18 cellular contexts compared by ENCODE assay signal in the genomic region with DNA sequence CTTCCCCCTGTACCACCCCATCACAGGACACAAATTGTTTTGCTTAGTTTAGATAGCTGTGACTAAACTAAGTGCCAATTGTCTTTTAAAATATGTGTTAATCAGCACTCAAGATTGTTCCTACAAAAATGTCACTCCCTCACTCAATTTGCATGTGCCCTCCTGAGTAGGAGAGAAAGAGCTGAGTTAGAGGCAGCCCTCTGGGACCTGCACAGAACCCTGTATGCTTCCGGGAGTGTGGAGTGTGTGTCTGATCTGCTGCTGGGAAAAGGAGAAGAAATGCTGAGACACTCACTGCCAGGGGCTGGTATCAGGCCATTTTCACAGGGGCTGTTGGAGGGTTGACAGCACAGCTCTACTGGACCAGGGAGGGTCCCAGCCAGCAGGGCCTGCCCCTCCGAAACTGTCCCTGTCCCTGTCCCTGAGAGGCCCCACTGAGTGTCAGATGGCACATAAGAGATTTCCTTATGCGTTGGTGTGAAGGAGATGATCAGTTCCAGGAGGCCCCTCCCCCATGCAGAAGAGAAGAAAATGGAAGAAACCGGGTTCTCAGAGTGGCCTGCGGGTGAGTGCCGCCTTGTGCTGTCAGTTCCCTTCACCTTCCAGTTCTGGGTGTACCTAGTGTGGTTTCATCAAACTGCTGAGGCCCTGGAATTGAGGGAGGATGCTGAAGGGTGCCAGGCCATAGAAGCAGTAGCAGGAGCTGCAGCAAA.
"Had no signal": no experiment of that assay in that cellular context is flagged by ENCODE, and none has a peak within 500 bp of the region (broad histone marks: within the 10 kb centered on the region; RNA-seq: fewer than 3 reads in every experiment).

No MANE protein-coding gene starts in this region.

- H3K27ac ChIP-seq: gastrocnemius medialis, transverse colon had no signal

- H3K27me3 ChIP-seq: gastrocnemius medialis, transverse colon had no signal

- DNase-seq: activated naive CD8-positive, alpha-beta T cell treated with anti-CD3 and anti-CD28 coated beads, Interleukin-2, amount 10 ng/mL, durations not matched to agents 7 days and 5 days; dorsolateral prefrontal cortex; erythroblast; gastrocnemius medialis; mammary epithelial cell; natural killer cell; occipital lobe; right cardiac atrium; stimulated activated CD4-positive, alpha-beta T cell treated with anti-CD3 and anti-CD28 coated beads, Interleukin-4, amount 100 ng/mL, for 4 hours; stimulated activated CD8-positive, alpha-beta memory T cell treated with anti-CD3 and anti-CD28 coated beads, Interleukin-4, amount 100 ng/mL, for 48 hours; stimulated activated naive CD4-positive, alpha-beta T cell treated with Interleukin-2 at 50 U/mL for 16 hours; transverse colon had no signal

- ATAC-seq: activated CD4-positive, CD25-positive, alpha-beta regulatory T cell treated with anti-CD3 and anti-CD28 coated beads, Interleukin-2, amount 50 U/mL, for 24 hours; gastrocnemius medialis; left lobe of liver; natural killer cell; right cardiac atrium had no signal

- H3K36me3 ChIP-seq: gastrocnemius medialis, transverse colon had no signal

- H3K36me3 Mint-ChIP-seq: activated naive CD8-positive, alpha-beta T cell treated with anti-CD3 and anti-CD28 coated beads, Interleukin-2, amount 10 ng/mL, durations not matched to agents 7 days and 5 days; natural killer cell had no signal

- H3K9me3 Mint-ChIP-seq: activated naive CD8-positive, alpha-beta T cell treated with anti-CD3 and anti-CD28 coated beads, Interleukin-2, amount 10 ng/mL, durations not matched to agents 7 days and 5 days; activated T-helper 1 cell treated with anti-CD3 and anti-CD28 coated beads, Interleukin-12 subunit alpha, Interleukin-12 subunit beta, Interleukin-2, Interleukin-4 antibody, amounts not matched to agents 30 ng/mL and 10 ng/mL and 1 ng/mL, durations not matched to agents 14 hours and 24 hours and 36 hours; natural killer cell; T-helper 2 cell treated with Interferon-gamma antibody and Interleukin-4, amounts not matched to agents 5 μg/mL and 100 μg/mL, for 36 hours had no signal

- H3K4me2 ChIP-seq: smooth muscle cell had no signal

- H3K4me3 ChIP-seq: gastrocnemius medialis, smooth muscle cell, transverse colon had no signal

- H3K27ac Mint-ChIP-seq: activated naive CD8-positive, alpha-beta T cell treated with anti-CD3 and anti-CD28 coated beads, Interleukin-2, amount 10 ng/mL, durations not matched to agents 7 days and 5 days; activated T-helper 1 cell treated with anti-CD3 and anti-CD28 coated beads, Interleukin-12 subunit alpha, Interleukin-12 subunit beta, Interleukin-2, Interleukin-4 antibody, amounts not matched to agents 30 ng/mL and 10 ng/mL and 1 ng/mL, durations not matched to agents 14 hours and 24 hours and 36 hours; natural killer cell; progenitor cell of endocrine pancreas; T-helper 2 cell treated with Interferon-gamma antibody and Interleukin-4, amounts not matched to agents 5 μg/mL and 100 μg/mL, for 36 hours had no signal

- H3K9me3 ChIP-seq: gastrocnemius medialis, transverse colon had no signal

- H3K4me3 Mint-ChIP-seq: activated naive CD8-positive, alpha-beta T cell treated with anti-CD3 and anti-CD28 coated beads, Interleukin-2, amount 10 ng/mL, durations not matched to agents 7 days and 5 days; activated T-helper 1 cell treated with anti-CD3 and anti-CD28 coated beads, Interleukin-12 subunit alpha, Interleukin-12 subunit beta, Interleukin-2, Interleukin-4 antibody, amounts not matched to agents 30 ng/mL and 10 ng/mL and 1 ng/mL, durations not matched to agents 14 hours and 24 hours and 36 hours; natural killer cell; T-helper 2 cell treated with Interferon-gamma antibody and Interleukin-4, amounts not matched to agents 5 μg/mL and 100 μg/mL, for 36 hours had no signal
